20 cellular contexts compared by ENCODE assay signal in genomic region chr13:45811891-45812583, GRCh38. TPM values are rescaled to one million over a fixed set of nuclear protein-coding genes. Genes with fewer than 3 reads are reported as not detected.
"Had no signal": no experiment of that assay in that cellular context is flagged by ENCODE, and none has a peak within 500 bp of the region (broad histone marks: within the 10 kb centered on the region; RNA-seq: fewer than 3 reads in every experiment).

No MANE protein-coding gene starts in this region.

- H3K9me3 Mint-ChIP-seq: activated naive CD4-positive, alpha-beta T cell treated with anti-CD3 and anti-CD28 coated beads, Interleukin-2, amount 50 U/mL, for 72 hours; activated T-cell treated with anti-CD3 and anti-CD28 coated beads, Interleukin-2, amount 50 U/mL, for 4 hours; natural killer cell; stimulated activated naive B cell treated with anti-CD40 and anti-IgM and Interleukin-4, amounts not matched to agents 10 μg/mL and 1 μg/mL and 100 μg/mL, for 72 hours had no signal

- H3K27me3 Mint-ChIP-seq: activated CD8-positive, alpha-beta memory T cell treated with anti-CD3 and anti-CD28 coated beads, Interleukin-2, amount 10 ng/mL, durations not matched to agents 7 days and 5 days; stimulated activated naive B cell treated with anti-CD40 and anti-IgM and Interleukin-4, amounts not matched to agents 10 μg/mL and 1 μg/mL and 100 μg/mL, for 72 hours had no signal

- H3K9me3 ChIP-seq: colonic mucosa, spleen, tibial nerve had no signal

- H3K4me3 Mint-ChIP-seq: activated CD8-positive, alpha-beta memory T cell treated with anti-CD3 and anti-CD28 coated beads, Interleukin-2, amount 10 ng/mL, durations not matched to agents 7 days and 5 days; activated T-cell treated with anti-CD3 and anti-CD28 coated beads, Interleukin-2, amount 50 U/mL, for 4 hours; natural killer cell; stimulated activated naive B cell treated with anti-CD40 and anti-IgM and Interleukin-4, amounts not matched to agents 10 μg/mL and 1 μg/mL and 100 μg/mL, for 72 hours had no signal

- DNase-seq: activated CD4-positive, alpha-beta T cell treated with anti-CD3 and anti-CD28 coated beads, Interleukin-2, amount 50 U/mL, for 4 hours; activated CD8-positive, alpha-beta memory T cell treated with anti-CD3 and anti-CD28 coated beads, Interleukin-2, amount 10 ng/mL, durations not matched to agents 7 days and 5 days; activated effector memory CD4-positive, alpha-beta T cell treated with anti-CD3 and anti-CD28 coated beads, Interleukin-2, amount 50 U/mL, for 16 hours; activated T-cell treated with anti-CD3 and anti-CD28 coated beads, Interleukin-2, amount 50 U/mL, for 4 hours; amygdala; colonic mucosa; effector CD4-positive, alpha-beta T cell; hypothalamus; left cardiac atrium; natural killer cell; spleen; stimulated activated CD4-positive, alpha-beta T cell treated with anti-CD3 and anti-CD28 coated beads, Interleukin-2, amount 100 ng/mL, for 24 hours; stimulated activated naive B cell treated with anti-CD40 and anti-IgM and Interleukin-4, amounts not matched to agents 10 μg/mL and 1 μg/mL and 100 μg/mL, for 72 hours had no signal

- H3K27ac ChIP-seq: cardiac muscle cell, colonic mucosa, spleen, tibial nerve had no signal

- ATAC-seq: activated CD4-positive, CD25-positive, alpha-beta regulatory T cell treated with anti-CD3 and anti-CD28 coated beads, Interleukin-2, amount 50 U/mL, for 24 hours; activated CD8-positive, alpha-beta memory T cell treated with anti-CD3 and anti-CD28 coated beads, Interleukin-2, amount 10 ng/mL, durations not matched to agents 7 days and 5 days; activated naive CD4-positive, alpha-beta T cell treated with anti-CD3 and anti-CD28 coated beads, Interleukin-2, amount 50 U/mL, for 72 hours; activated T-cell treated with anti-CD3 and anti-CD28 coated beads, Interleukin-2, amount 50 U/mL, for 4 hours; natural killer cell; sciatic nerve had no signal

- H3K36me3 ChIP-seq: cardiac muscle cell, colonic mucosa, spleen, tibial nerve had no signal

- H3K27me3 ChIP-seq: cardiac muscle cell, colonic mucosa, spleen, tibial nerve had no signal

- H3K4me3 ChIP-seq: cardiac muscle cell, colonic mucosa, spleen, tibial nerve had no signal

- H3K4me1 ChIP-seq: colonic mucosa, spleen, tibial nerve had no signal

- H3K4me1 Mint-ChIP-seq: natural killer cell; stimulated activated naive B cell treated with anti-CD40 and anti-IgM and Interleukin-4, amounts not matched to agents 10 μg/mL and 1 μg/mL and 100 μg/mL, for 72 hours had no signal

- H3K36me3 Mint-ChIP-seq: activated CD8-positive, alpha-beta memory T cell treated with anti-CD3 and anti-CD28 coated beads, Interleukin-2, amount 10 ng/mL, durations not matched to agents 7 days and 5 days; activated naive CD4-positive, alpha-beta T cell treated with anti-CD3 and anti-CD28 coated beads, Interleukin-2, amount 50 U/mL, for 72 hours; natural killer cell; stimulated activated naive B cell treated with anti-CD40 and anti-IgM and Interleukin-4, amounts not matched to agents 10 μg/mL and 1 μg/mL and 100 μg/mL, for 72 hours had no signal

- H3K27ac Mint-ChIP-seq: activated CD8-positive, alpha-beta memory T cell treated with anti-CD3 and anti-CD28 coated beads, Interleukin-2, amount 10 ng/mL, durations not matched to agents 7 days and 5 days; natural killer cell; stimulated activated naive B cell treated with anti-CD40 and anti-IgM and Interleukin-4, amounts not matched to agents 10 μg/mL and 1 μg/mL and 100 μg/mL, for 72 hours had no signal

RNA-seq across cellular contexts. Expression of gene SIAH3, which starts 39.5 kb away (rescaled TPM):
- total RNA-seq: activated CD8-positive, alpha-beta memory T cell treated with anti-CD3 and anti-CD28 coated beads, Interleukin-2, amount 10 ng/mL, durations not matched to agents 7 days and 5 days; colonic mucosa; left cardiac atrium; natural killer cell; pulmonary artery endothelial cell; sciatic nerve; subcutaneous adipose tissue; tibial nerve had no signal
